ENCODE assay signal across 2 cellular contexts in the genomic region with DNA sequence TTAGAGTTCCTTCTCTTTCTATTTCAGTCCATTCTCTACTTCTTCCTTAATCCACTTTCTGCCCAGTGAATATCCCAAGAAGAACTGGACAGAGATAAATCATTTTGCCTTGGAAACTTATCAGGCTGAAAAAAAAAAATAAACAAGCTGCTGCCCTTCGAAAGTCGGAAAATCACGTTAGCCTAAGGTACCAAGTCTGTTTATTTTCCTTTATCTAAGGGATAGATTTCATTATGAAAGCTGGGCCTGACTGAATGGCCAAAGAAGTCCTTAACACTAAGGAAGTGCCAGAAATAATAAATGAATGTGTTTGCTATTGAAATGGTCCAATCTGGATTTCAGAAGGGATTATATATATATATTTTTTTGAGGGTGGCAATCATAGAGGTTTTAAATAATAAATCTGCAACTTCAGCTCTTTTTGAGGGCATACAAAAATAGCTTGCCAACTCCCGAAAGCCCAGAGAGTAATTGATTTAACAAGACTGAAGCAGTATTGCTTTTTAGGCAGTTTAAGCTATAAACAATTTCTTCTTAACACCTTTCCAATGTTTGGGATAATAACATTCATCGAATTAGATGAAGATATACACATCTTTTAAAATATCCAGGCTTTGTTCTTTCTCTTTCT.
A peak's percentile ranks its signal among the peaks of the same experiment; 100 is the strongest.
TF ChIP-seq lines count a peak whose summit lies in the region.

No MANE protein-coding gene starts in this region.

TF ChIP-seq in A549, 52 proteins besides CTCF, POLR2A, EP300 and RAD21 (continued from another document):
- no peak for TF ChIP-seq ZNF302 (CRISPR knock-in tag; IDR thresholded peaks at IDR 0.05)
- TF ChIP-seq KDM1A (IDR thresholded peaks at IDR 0.05; ENCODE audit: low read depth) = no peak

TF ChIP-seq in K562, 482 proteins besides CTCF, POLR2A, EP300 and RAD21 (continued from another document):
- TF ChIP-seq SLC30A9 (CRISPR knock-in tag; IDR thresholded peaks at IDR 0.05) (no peak), BDP1 (IDR thresholded peaks at IDR 0.05; ENCODE audit: insufficient read depth, insufficient read length) (no peak), CC2D1A (IDR thresholded peaks at IDR 0.05) (no peak), NR3C1 (CRISPR knock-in tag; IDR thresholded peaks at IDR 0.05) (no peak), MYC (IDR thresholded peaks at IDR 0.05; ENCODE audit: low read depth, low read length) (no peak), MYC (CRISPR knock-in tag; IDR thresholded peaks at IDR 0.05; ENCODE audit: borderline replicate concordance, low read depth) (no peak), MAFF (IDR thresholded peaks at IDR 0.05; ENCODE audit: low read length) (peak; percentile 42), MAFG (tag; conservative IDR thresholded peaks at IDR 0.05) (peak; percentile 28; the same call in 1 of the 2 replicates), RFX1 (IDR thresholded peaks at IDR 0.05) (no peak), RCOR1 (IDR thresholded peaks at IDR 0.05; ENCODE audit: borderline replicate concordance in 1 of 2, low read depth in 2 of 2, low read length in 2 of 2) (no peak), MAFK (IDR thresholded peaks at IDR 0.05; ENCODE audit: low read length) (peak; percentile 30; the same call in 1 of the 2 replicates), KHSRP (IDR thresholded peaks at IDR 0.05) (no peak), ZBTB1 (CRISPR knock-in tag; IDR thresholded peaks at IDR 0.05; ENCODE audit: borderline replicate concordance, low read depth) (no peak), PRPF4 (IDR thresholded peaks at IDR 0.05; ENCODE audit: insufficient read depth, low read depth, low read length, poor library complexity, severe bottlenecking) (no peak), ZNF316 (IDR thresholded peaks at IDR 0.05) (peak; percentile 64), ZNF436 (CRISPR knock-in tag; IDR thresholded peaks at IDR 0.05) (no peak), U2AF2 (optimal IDR thresholded peaks at IDR 0.05; ENCODE audit: low read depth, low read length) (no peak), MBD2 (IDR thresholded peaks at IDR 0.05; ENCODE audit: borderline replicate concordance, low read depth) (no peak), ZKSCAN8 (CRISPR knock-in tag; IDR thresholded peaks at IDR 0.05) (no peak), CBX2 (IDR thresholded peaks at IDR 0.05; ENCODE audit: insufficient read depth, low read length, poor library complexity, severe bottlenecking) (no peak), NCOA4 (IDR thresholded peaks at IDR 0.05; ENCODE audit: partially characterized antibody) (no peak), TSC22D4 (tag; IDR thresholded peaks at IDR 0.05) (no peak), GTF2F1 (IDR thresholded peaks at IDR 0.05; ENCODE audit: low read depth, low read length) (no peak), CBX5 (IDR thresholded peaks at IDR 0.05; ENCODE audit: borderline replicate concordance, low read depth) (no peak), HIVEP1 (CRISPR knock-in tag; IDR thresholded peaks at IDR 0.05) (no peak), ZNF764 (CRISPR knock-in tag; IDR thresholded peaks at IDR 0.05; ENCODE audit: low read depth) (no peak), ARHGAP35 (IDR thresholded peaks at IDR 0.05; ENCODE audit: partially characterized antibody) (no peak), ASH1L (IDR thresholded peaks at IDR 0.05; ENCODE audit: borderline replicate concordance, low read depth, partially characterized antibody) (no peak)
- TF ChIP-seq, protein P1, sequence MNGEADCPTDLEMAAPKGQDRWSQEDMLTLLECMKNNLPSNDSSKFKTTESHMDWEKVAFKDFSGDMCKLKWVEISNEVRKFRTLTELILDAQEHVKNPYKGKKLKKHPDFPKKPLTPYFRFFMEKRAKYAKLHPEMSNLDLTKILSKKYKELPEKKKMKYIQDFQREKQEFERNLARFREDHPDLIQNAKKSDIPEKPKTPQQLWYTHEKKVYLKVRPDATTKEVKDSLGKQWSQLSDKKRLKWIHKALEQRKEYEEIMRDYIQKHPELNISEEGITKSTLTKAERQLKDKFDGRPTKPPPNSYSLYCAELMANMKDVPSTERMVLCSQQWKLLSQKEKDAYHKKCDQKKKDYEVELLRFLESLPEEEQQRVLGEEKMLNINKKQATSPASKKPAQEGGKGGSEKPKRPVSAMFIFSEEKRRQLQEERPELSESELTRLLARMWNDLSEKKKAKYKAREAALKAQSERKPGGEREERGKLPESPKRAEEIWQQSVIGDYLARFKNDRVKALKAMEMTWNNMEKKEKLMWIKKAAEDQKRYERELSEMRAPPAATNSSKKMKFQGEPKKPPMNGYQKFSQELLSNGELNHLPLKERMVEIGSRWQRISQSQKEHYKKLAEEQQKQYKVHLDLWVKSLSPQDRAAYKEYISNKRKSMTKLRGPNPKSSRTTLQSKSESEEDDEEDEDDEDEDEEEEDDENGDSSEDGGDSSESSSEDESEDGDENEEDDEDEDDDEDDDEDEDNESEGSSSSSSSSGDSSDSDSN (IDR thresholded peaks at IDR 0.05; ENCODE audit: borderline replicate concordance in 1 of 2, low read depth in 2 of 2, low read length in 2 of 2) = no peak
- TF ChIP-seq, protein P2, sequence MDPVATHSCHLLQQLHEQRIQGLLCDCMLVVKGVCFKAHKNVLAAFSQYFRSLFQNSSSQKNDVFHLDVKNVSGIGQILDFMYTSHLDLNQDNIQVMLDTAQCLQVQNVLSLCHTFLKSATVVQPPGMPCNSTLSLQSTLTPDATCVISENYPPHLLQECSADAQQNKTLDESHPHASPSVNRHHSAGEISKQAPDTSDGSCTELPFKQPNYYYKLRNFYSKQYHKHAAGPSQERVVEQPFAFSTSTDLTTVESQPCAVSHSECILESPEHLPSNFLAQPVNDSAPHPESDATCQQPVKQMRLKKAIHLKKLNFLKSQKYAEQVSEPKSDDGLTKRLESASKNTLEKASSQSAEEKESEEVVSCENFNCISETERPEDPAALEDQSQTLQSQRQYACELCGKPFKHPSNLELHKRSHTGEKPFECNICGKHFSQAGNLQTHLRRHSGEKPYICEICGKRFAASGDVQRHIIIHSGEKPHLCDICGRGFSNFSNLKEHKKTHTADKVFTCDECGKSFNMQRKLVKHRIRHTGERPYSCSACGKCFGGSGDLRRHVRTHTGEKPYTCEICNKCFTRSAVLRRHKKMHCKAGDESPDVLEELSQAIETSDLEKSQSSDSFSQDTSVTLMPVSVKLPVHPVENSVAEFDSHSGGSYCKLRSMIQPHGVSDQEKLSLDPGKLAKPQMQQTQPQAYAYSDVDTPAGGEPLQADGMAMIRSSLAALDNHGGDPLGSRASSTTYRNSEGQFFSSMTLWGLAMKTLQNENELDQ (CRISPR knock-in tag; IDR thresholded peaks at IDR 0.05; ENCODE audit: borderline replicate concordance) = no peak
- TF ChIP-seq, protein P3, sequence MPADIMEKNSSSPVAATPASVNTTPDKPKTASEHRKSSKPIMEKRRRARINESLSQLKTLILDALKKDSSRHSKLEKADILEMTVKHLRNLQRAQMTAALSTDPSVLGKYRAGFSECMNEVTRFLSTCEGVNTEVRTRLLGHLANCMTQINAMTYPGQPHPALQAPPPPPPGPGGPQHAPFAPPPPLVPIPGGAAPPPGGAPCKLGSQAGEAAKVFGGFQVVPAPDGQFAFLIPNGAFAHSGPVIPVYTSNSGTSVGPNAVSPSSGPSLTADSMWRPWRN (IDR thresholded peaks at IDR 0.05; ENCODE audit: low read depth) = no peak
- TF ChIP-seq, protein P4, sequence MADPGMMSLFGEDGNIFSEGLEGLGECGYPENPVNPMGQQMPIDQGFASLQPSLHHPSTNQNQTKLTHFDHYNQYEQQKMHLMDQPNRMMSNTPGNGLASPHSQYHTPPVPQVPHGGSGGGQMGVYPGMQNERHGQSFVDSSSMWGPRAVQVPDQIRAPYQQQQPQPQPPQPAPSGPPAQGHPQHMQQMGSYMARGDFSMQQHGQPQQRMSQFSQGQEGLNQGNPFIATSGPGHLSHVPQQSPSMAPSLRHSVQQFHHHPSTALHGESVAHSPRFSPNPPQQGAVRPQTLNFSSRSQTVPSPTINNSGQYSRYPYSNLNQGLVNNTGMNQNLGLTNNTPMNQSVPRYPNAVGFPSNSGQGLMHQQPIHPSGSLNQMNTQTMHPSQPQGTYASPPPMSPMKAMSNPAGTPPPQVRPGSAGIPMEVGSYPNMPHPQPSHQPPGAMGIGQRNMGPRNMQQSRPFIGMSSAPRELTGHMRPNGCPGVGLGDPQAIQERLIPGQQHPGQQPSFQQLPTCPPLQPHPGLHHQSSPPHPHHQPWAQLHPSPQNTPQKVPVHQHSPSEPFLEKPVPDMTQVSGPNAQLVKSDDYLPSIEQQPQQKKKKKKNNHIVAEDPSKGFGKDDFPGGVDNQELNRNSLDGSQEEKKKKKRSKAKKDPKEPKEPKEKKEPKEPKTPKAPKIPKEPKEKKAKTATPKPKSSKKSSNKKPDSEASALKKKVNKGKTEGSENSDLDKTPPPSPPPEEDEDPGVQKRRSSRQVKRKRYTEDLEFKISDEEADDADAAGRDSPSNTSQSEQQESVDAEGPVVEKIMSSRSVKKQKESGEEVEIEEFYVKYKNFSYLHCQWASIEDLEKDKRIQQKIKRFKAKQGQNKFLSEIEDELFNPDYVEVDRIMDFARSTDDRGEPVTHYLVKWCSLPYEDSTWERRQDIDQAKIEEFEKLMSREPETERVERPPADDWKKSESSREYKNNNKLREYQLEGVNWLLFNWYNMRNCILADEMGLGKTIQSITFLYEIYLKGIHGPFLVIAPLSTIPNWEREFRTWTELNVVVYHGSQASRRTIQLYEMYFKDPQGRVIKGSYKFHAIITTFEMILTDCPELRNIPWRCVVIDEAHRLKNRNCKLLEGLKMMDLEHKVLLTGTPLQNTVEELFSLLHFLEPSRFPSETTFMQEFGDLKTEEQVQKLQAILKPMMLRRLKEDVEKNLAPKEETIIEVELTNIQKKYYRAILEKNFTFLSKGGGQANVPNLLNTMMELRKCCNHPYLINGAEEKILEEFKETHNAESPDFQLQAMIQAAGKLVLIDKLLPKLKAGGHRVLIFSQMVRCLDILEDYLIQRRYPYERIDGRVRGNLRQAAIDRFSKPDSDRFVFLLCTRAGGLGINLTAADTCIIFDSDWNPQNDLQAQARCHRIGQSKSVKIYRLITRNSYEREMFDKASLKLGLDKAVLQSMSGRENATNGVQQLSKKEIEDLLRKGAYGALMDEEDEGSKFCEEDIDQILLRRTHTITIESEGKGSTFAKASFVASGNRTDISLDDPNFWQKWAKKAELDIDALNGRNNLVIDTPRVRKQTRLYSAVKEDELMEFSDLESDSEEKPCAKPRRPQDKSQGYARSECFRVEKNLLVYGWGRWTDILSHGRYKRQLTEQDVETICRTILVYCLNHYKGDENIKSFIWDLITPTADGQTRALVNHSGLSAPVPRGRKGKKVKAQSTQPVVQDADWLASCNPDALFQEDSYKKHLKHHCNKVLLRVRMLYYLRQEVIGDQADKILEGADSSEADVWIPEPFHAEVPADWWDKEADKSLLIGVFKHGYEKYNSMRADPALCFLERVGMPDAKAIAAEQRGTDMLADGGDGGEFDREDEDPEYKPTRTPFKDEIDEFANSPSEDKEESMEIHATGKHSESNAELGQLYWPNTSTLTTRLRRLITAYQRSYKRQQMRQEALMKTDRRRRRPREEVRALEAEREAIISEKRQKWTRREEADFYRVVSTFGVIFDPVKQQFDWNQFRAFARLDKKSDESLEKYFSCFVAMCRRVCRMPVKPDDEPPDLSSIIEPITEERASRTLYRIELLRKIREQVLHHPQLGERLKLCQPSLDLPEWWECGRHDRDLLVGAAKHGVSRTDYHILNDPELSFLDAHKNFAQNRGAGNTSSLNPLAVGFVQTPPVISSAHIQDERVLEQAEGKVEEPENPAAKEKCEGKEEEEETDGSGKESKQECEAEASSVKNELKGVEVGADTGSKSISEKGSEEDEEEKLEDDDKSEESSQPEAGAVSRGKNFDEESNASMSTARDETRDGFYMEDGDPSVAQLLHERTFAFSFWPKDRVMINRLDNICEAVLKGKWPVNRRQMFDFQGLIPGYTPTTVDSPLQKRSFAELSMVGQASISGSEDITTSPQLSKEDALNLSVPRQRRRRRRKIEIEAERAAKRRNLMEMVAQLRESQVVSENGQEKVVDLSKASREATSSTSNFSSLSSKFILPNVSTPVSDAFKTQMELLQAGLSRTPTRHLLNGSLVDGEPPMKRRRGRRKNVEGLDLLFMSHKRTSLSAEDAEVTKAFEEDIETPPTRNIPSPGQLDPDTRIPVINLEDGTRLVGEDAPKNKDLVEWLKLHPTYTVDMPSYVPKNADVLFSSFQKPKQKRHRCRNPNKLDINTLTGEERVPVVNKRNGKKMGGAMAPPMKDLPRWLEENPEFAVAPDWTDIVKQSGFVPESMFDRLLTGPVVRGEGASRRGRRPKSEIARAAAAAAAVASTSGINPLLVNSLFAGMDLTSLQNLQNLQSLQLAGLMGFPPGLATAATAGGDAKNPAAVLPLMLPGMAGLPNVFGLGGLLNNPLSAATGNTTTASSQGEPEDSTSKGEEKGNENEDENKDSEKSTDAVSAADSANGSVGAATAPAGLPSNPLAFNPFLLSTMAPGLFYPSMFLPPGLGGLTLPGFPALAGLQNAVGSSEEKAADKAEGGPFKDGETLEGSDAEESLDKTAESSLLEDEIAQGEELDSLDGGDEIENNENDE (IDR thresholded peaks at IDR 0.05; ENCODE audit: low read depth, low read length) = no peak
- TF ChIP-seq, protein P5, sequence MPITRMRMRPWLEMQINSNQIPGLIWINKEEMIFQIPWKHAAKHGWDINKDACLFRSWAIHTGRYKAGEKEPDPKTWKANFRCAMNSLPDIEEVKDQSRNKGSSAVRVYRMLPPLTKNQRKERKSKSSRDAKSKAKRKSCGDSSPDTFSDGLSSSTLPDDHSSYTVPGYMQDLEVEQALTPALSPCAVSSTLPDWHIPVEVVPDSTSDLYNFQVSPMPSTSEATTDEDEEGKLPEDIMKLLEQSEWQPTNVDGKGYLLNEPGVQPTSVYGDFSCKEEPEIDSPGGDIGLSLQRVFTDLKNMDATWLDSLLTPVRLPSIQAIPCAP (CRISPR knock-in tag; IDR thresholded peaks at IDR 0.05; ENCODE audit: borderline replicate concordance) = no peak
- TF ChIP-seq, protein P6, sequence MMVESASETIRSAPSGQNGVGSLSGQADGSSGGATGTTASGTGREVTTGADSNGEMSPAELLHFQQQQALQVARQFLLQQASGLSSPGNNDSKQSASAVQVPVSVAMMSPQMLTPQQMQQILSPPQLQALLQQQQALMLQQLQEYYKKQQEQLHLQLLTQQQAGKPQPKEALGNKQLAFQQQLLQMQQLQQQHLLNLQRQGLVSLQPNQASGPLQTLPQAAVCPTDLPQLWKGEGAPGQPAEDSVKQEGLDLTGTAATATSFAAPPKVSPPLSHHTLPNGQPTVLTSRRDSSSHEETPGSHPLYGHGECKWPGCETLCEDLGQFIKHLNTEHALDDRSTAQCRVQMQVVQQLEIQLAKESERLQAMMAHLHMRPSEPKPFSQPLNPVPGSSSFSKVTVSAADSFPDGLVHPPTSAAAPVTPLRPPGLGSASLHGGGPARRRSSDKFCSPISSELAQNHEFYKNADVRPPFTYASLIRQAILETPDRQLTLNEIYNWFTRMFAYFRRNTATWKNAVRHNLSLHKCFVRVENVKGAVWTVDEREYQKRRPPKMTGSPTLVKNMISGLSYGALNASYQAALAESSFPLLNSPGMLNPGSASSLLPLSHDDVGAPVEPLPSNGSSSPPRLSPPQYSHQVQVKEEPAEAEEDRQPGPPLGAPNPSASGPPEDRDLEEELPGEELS (CRISPR knock-in tag; IDR thresholded peaks at IDR 0.05; ENCODE audit: borderline replicate concordance) = no peak
- TF ChIP-seq, protein P7, sequence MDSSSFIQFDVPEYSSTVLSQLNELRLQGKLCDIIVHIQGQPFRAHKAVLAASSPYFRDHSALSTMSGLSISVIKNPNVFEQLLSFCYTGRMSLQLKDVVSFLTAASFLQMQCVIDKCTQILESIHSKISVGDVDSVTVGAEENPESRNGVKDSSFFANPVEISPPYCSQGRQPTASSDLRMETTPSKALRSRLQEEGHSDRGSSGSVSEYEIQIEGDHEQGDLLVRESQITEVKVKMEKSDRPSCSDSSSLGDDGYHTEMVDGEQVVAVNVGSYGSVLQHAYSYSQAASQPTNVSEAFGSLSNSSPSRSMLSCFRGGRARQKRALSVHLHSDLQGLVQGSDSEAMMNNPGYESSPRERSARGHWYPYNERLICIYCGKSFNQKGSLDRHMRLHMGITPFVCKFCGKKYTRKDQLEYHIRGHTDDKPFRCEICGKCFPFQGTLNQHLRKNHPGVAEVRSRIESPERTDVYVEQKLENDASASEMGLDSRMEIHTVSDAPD (CRISPR knock-in tag; IDR thresholded peaks at IDR 0.05) = no peak
